1 cellular context compared by ENCODE assay signal in genomic region chr7:155701972-155702544, GRCh38.
TF ChIP-seq lines count a peak whose summit lies in the region.

No MANE protein-coding gene starts in this region.

TF ChIP-seq in K562, 482 proteins besides CTCF, POLR2A, EP300 and RAD21 (continued from another document):
- no peak for TF ChIP-seq ZNF146 (CRISPR knock-in tag; IDR thresholded peaks at IDR 0.05; ENCODE audit: unreplicated experiment)
- TF ChIP-seq CREM (IDR thresholded peaks at IDR 0.05; ENCODE audit: low read depth), result no peak
- TF ChIP-seq RBM14 (IDR thresholded peaks at IDR 0.05; ENCODE audit: borderline replicate concordance, insufficient read depth, low read depth, low read length), result no peak
- no peak for TF ChIP-seq ZNF75A (CRISPR knock-in tag; IDR thresholded peaks at IDR 0.05)
- no peak for TF ChIP-seq E2F5 (CRISPR knock-in tag; IDR thresholded peaks at IDR 0.05)
- no peak for TF ChIP-seq PBX2 (CRISPR knock-in tag; IDR thresholded peaks at IDR 0.05; ENCODE audit: low read depth)
- peak; percentile 58 for TF ChIP-seq PBX2 (tag; conservative IDR thresholded peaks at IDR 0.05; ENCODE audit: low read depth)
- no peak for TF ChIP-seq ZNF696 (CRISPR knock-in tag; conservative IDR thresholded peaks at IDR 0.05)
- no peak for TF ChIP-seq MBD1 (CRISPR knock-in tag; IDR thresholded peaks at IDR 0.05)
- TF ChIP-seq DMBX1 (CRISPR knock-in tag; IDR thresholded peaks at IDR 0.05; ENCODE audit: borderline replicate concordance), result no peak
- peak; percentile 41 for TF ChIP-seq MEIS2 (IDR thresholded peaks at IDR 0.05; ENCODE audit: partially characterized antibody)
- TF ChIP-seq SOX6 (IDR thresholded peaks at IDR 0.05), result peak; percentile 66; the same call in 1 of the 2 replicates
- TF ChIP-seq TOE1 (IDR thresholded peaks at IDR 0.05; ENCODE audit: borderline replicate concordance), result no peak
- no peak for TF ChIP-seq TOE1 (CRISPR knock-in tag; IDR thresholded peaks at IDR 0.05; ENCODE audit: borderline replicate concordance, low read depth)
- no peak for TF ChIP-seq HINFP (tag; conservative IDR thresholded peaks at IDR 0.05; ENCODE audit: low read depth)
- no peak for TF ChIP-seq BDP1 (IDR thresholded peaks at IDR 0.05; ENCODE audit: insufficient read depth, insufficient read length)
- TF ChIP-seq DEAF1 (CRISPR knock-in tag; IDR thresholded peaks at IDR 0.05), result 0 out of 2 replicates have a peak, but pooled peaks have one; percentile 25
